Comparison of ENCODE assay signal across 7 cellular contexts in genomic region chr9:20620658-20621552, GRCh38. TPM values are rescaled to one million over a fixed set of nuclear protein-coding genes. Genes with fewer than 3 reads are reported as not detected.
DNase-seq lines count a peak whose midpoint lies in the region; ATAC-seq and TF ChIP-seq lines count a peak whose summit lies in the region.

No MANE protein-coding gene starts in this region.

- H3K36me3 ChIP-seq in H7 (replicated peaks; ENCODE audit: control insufficient read depth, insufficient read depth, low read length) (no peaks in the 10 kb centered on the region), iPS DF 6.9 (ENCODE audit: control insufficient read depth, insufficient read depth, low read length) (no peaks in the 10 kb centered on the region)

- in situ Hi-C loops in astrocyte of the cerebellum (cut with HindIII; ENCODE audit: low sequenced_read_pairs) = loop anchor here (5.0 kb wide), 1 partner anchor 321 kb away; no protein-coding TSS in a partner anchor

- H3K27me3 ChIP-seq in H7 (ENCODE audit: control insufficient read depth, insufficient read depth, low read length) = peaks cover 51% of the 10 kb centered on the region
- H3K27me3 ChIP-seq in iPS DF 6.9 (ENCODE audit: control insufficient read depth, insufficient read depth, low read length) = peaks cover 31% of the 10 kb centered on the region

- ATAC-seq in GM19452 (IDR thresholded peaks at IDR 0.05; ENCODE audit: unreplicated experiment) (no peak), HG03342 (IDR thresholded peaks at IDR 0.05; ENCODE audit: unreplicated experiment) (no peak)

- WGBS in iPS DF 6.9 (ENCODE audit: insufficient coverage, insufficient read length) = no CpG with 5 or more reads among the region's 74 CpGs

- no peak for TF ChIP-seq CTCF in astrocyte of the cerebellum (IDR thresholded peaks at IDR 0.05; ENCODE audit: low read depth, low read length, missing control alignments)

- H3K4me1 ChIP-seq in iPS DF 6.9 (ENCODE audit: control insufficient read depth, insufficient read depth, low read length) = no peaks in the 10 kb centered on the region; the same call in 1 of the 2 replicates

- no peaks in the 10 kb centered on the region for H3K9me3 ChIP-seq in iPS DF 6.9 (ENCODE audit: control insufficient read depth, insufficient read depth, low read length)

- DNase-seq in H7 (peak; percentile 63), T-helper 1 cell (peak; percentile 26 to 60 (median 51)), astrocyte of the cerebellum (ENCODE audit: low read depth) (no peak), iPS DF 6.9 (ENCODE audit: low read depth, low spot score) (no peak), skeletal muscle cell (ENCODE audit: low read depth) (no peak)

- H3K27ac ChIP-seq in iPS DF 6.9 (ENCODE audit: low read length) = no peak overlapping the region

- H3K4me3 ChIP-seq in H7 (ENCODE audit: insufficient read depth, low read depth, low read length) (peak overlapping the region; percentile 53), astrocyte of the cerebellum (ENCODE audit: low read depth, low read length) (peak overlapping the region; percentile 76), iPS DF 6.9 (ENCODE audit: low read length) (peak overlapping the region; percentile 69; the same call in 1 of the 2 replicates), skeletal muscle cell (ENCODE audit: low read depth, low read length) (peak overlapping the region; percentile 91)

RNA-seq across cellular contexts. Expression of gene MLLT3, which starts 1.4 kb away (rescaled TPM):
- total RNA-seq in H7 (2014; rRNA removed; shearing (Covaris generic)) = 4.3 and 7.8 TPM in 2 replicates

Comparison
In these comparisons a context has a peak if more than half of its experiments do, and no peak if none do; other contexts are left out.
1. DNase-seq: peak in H7 (single experiment) and T-helper 1 cell (5 of 5); none in astrocyte of the cerebellum (single experiment), iPS DF 6.9 (single experiment) and skeletal muscle cell (single experiment).
2. Peak in every context shown above with its lines, with median percentiles within 50 percentile points of each other: H3K4me3 ChIP-seq.